9 cellular contexts compared by ENCODE assay signal in genomic region chr9:70529833-70530232, GRCh38.
"Had no signal": no experiment of that assay in that cellular context is flagged by ENCODE, and none has a peak within 500 bp of the region (broad histone marks: within the 10 kb centered on the region; RNA-seq: fewer than 3 reads in every experiment).

No MANE protein-coding gene starts in this region.

- H3K4me3 ChIP-seq: GM23248, HAP-1, K562 had no signal

- H3K36me3 ChIP-seq: HAP-1 had no signal

- H3K27ac Mint-ChIP-seq: HFFc6 had no signal

- DNase-seq: GM23248, GOT3, H7, HFFc6, IMR-90, KG1 had no signal

- H3K4me3 Mint-ChIP-seq: HFFc6 had no signal

- H2AFZ ChIP-seq: GM23248 had no signal

- ATAC-seq: HCT116, K562 had no signal

- H3K27ac ChIP-seq: GM23248 had no signal

- H3K9ac ChIP-seq: GM23248 had no signal
